In genomic region chr2:197500503-197501179, GRCh38 we compare ENCODE assay signal across 8 cellular contexts. TPM values are rescaled to one million over a fixed set of nuclear protein-coding genes. Genes with fewer than 3 reads are reported as not detected.
A peak's percentile ranks its signal among the peaks of the same experiment; 100 is the strongest.
DNase-seq lines count a peak whose midpoint lies in the region; ATAC-seq, FAIRE-seq and TF ChIP-seq lines count a peak whose summit lies in the region.

No MANE protein-coding gene starts in this region.

- H3K4me2 ChIP-seq in GM12878 (ENCODE audit: control insufficient read depth, insufficient read depth), result peak overlapping the region; percentile 61; the same call in 1 of the 2 replicates

- peak overlapping the region; percentile 92 to 98 (median 98) for H3K27ac Mint-ChIP-seq in IgD-negative memory B cell

- WGBS in GM12878 (ENCODE audit: insufficient coverage, insufficient replicate concordance, low lambda C conversion rate, missing lambda C conversion rate), result 1% methylated on average over 30 of the region's 30 CpGs

- RAD21 ChIA-PET in GM12878 (lab: Charles Lee; ENCODE audit: unreplicated experiment), result interaction anchor here (1.0 to 5.5 kb wide), 4 partner anchors 14 to 286 kb away, joined by 3 to 47 read pairs (median 16); partner anchors contain the start of genes COQ10B, MARS2 and MOB4

- H3K36me3 ChIP-seq in GM12878 (ENCODE audit: control insufficient read depth in 2 of 2, insufficient read depth in 2 of 2, low read length in 1 of 2), result peaks cover 4 to 28% of the 10 kb centered on the region in 2 experiments

- no peak for TF ChIP-seq EP300 in GM12878 (IDR thresholded peaks at IDR 0.05; ENCODE audit: borderline replicate concordance in 1 of 2, control insufficient read depth in 1 of 2, low read depth in 2 of 2, low read length in 2 of 2)

- H3K36me3 Mint-ChIP-seq in IgD-negative memory B cell, result peaks cover 5% of the 10 kb centered on the region

- intact Hi-C loops in GM12878 (cut with micrococcal nuclease; ENCODE audit: unreplicated experiment), result loop anchor here (1.0 to 2.0 kb wide), 2 partner anchors 15 to 204 kb away; partner anchors contain the start of gene MARS2

- H3K79me2 ChIP-seq in GM12878 (ENCODE audit: control insufficient read depth, insufficient read depth, low read length), result peaks cover 88% of the 10 kb centered on the region

- no peak for TF ChIP-seq CTCF in GM12878 (IDR thresholded peaks at IDR 0.05 in 2 of 3, conservative IDR thresholded peaks at IDR 0.05 in 1 of 3; ENCODE audit: control insufficient read depth in 2 of 3, extremely low read depth in 1 of 3, insufficient read depth in 1 of 3, low read depth in 3 of 3, low read length in 3 of 3)

- H3K4me1 Mint-ChIP-seq in IgD-negative memory B cell, result peaks cover 41 to 42% (median 42%) of the 10 kb centered on the region in 3 donors

- no peak for TF ChIP-seq POLR2A in GM12878 (IDR thresholded peaks at IDR 0.05; ENCODE audit: low read depth, low read length)

- H3K9me3 Mint-ChIP-seq in IgD-negative memory B cell, result no peaks in the 10 kb centered on the region

- CTCF ChIA-PET in GM12878 (lab: Yijun Ruan, JAX), result interaction anchor here (1.3 to 1.6 kb wide), 3 partner anchors 13 to 206 kb away, joined by 5 to 6 read pairs (median 5); no protein-coding TSS in a partner anchor

- no peak for TF ChIP-seq RAD21 in GM12878 (IDR thresholded peaks at IDR 0.05; ENCODE audit: insufficient read depth, low read depth, low read length)

- ATAC-seq in GM21390 (IDR thresholded peaks at IDR 0.05; ENCODE audit: unreplicated experiment) (peak; percentile 6), GM12878 (peak; percentile 10), HG02981 (IDR thresholded peaks at IDR 0.05; ENCODE audit: unreplicated experiment) (no peak)

- H4K20me1 ChIP-seq in GM12878 (ENCODE audit: control insufficient read depth, insufficient read depth), result no peaks in the 10 kb centered on the region

- H3K4me3 Mint-ChIP-seq in IgD-negative memory B cell, result peak overlapping the region; percentile 97 to 99 (median 98)

- FAIRE-seq in GM12878 (lab: Jason Lieb, UNC), result no peak

- H3K27ac ChIP-seq in GM12878 (ENCODE audit: control insufficient read depth, insufficient read depth) (peak overlapping the region; percentile 91), layer of hippocampus (ENCODE audit: low read depth, low read length) (peak overlapping the region; percentile 99), substantia nigra (ENCODE audit: low read depth, low read length, poor library complexity, severe bottlenecking) (peak overlapping the region; percentile 98)

- no peaks in the 10 kb centered on the region for H3K27me3 Mint-ChIP-seq in IgD-negative memory B cell

- peak overlapping the region; percentile 97 for H3K9ac ChIP-seq in GM12878 (ENCODE audit: control insufficient read depth, insufficient read depth, low read length)

- BruUV-seq in GM12878 (replicated peaks; lab: Mats Ljungman, UMichigan), result TSS peak; percentile 78

- H3K4me1 ChIP-seq in GM12878 (ENCODE audit: control insufficient read depth, insufficient read depth, low read length), result peaks cover 11% of the 10 kb centered on the region

- SMC1A ChIA-PET in GM12878 (lab: Charles Lee; ENCODE audit: uncharacterized antibody, unreplicated experiment), result interaction anchor here (0.6 to 5.0 kb wide), 12 partner anchors 12 to 211 kb away, joined by 3 to 34 read pairs (median 6); partner anchors contain the start of genes COQ10B, MARS2, MOB4 and SF3B1

- POLR2A ChIA-PET in GM12878 (lab: Charles Lee), result interaction anchor here (0.5 to 12.1 kb wide), 9 partner anchors 14 to 205 kb away, joined by 3 to 156 read pairs (median 12); partner anchors contain the start of genes COQ10B, MARS2, MOB4 and SF3B1

- in situ Hi-C loops in GM12878 (cut with MboI), result no loop called here

- peak overlapping the region; percentile 66 for H2AFZ ChIP-seq in GM12878 (ENCODE audit: control insufficient read depth, low read depth, low read length)

- H3K4me3 ChIP-seq in GM12878, result peak overlapping the region; percentile 81

- H3K27me3 ChIP-seq in GM12878 (replicated peaks in 1 of 2; ENCODE audit: control insufficient read depth in 2 of 2, insufficient read depth in 2 of 2, low read length in 1 of 2) (no peaks in the 10 kb centered on the region), layer of hippocampus (ENCODE audit: control insufficient read depth, insufficient read depth, low read length) (no peaks in the 10 kb centered on the region)

- peak; percentile 35 for DNase-seq in DMS53 treated with DMSO at 0.1 percent for 48 hours (lab: John Stamatoyannopoulos, UW; ENCODE audit: unreplicated experiment)
- no peak for DNase-seq in GM12878 (ENCODE audit: low read depth, low spot score)
- DNase-seq in substantia nigra (lab: John Stamatoyannopoulos, UW), result peak in 2 of 49 donors; percentile 60 to 63
- DNase-seq in HUDEP-2 (lab: John Stamatoyannopoulos, UW; ENCODE audit: unreplicated experiment in 76 of 76), result no peak

- no peaks in the 10 kb centered on the region for H3K9me3 ChIP-seq in GM12878 (replicated peaks; ENCODE audit: control insufficient read depth, insufficient read depth, low read length)

RNA-seq across cellular contexts. Expression of gene HSPE1, which starts 0.5 kb away (rescaled TPM):
- 149 TPM for polyA plus RNA-seq in IgD-negative memory B cell
- 58.4 and 59.6 TPM in 2 replicates for total RNA-seq in GM12878 (2013; cell fraction: nucleolus; rRNA removed)
- total RNA-seq in GM12878 (2014; rRNA removed), result 210 and 211 TPM in 2 replicates
- 421 and 442 TPM in 2 replicates for total RNA-seq in GM12878 (2014; rRNA removed; fragmentation: Illumina TruSeq; extraction: Trizol)
- total RNA-seq in GM12878 (2021), result 174 and 180 TPM in 2 replicates
- 119 TPM for polyA plus RNA-seq in GM12878 (2011; ENCODE audit: low read depth)
- polyA plus RNA-seq in GM12878 (2011; rRNA removed), result 259 and 411 TPM in 2 replicates
- 72.8 and 91.8 TPM in 2 replicates for polyA plus RNA-seq in GM12878 (2011; cell fraction: cytosol; rRNA removed)
- 62.7 and 81.2 TPM in 2 replicates for polyA plus RNA-seq in GM12878 (2011; cell fraction: nucleus; rRNA removed)
- polyA plus RNA-seq in GM12878 (2012), result 175 and 372 TPM in 2 replicates
- polyA plus RNA-seq in GM12878 (2014; fragmentation: Illumina TruSeq; extraction: Trizol), result 498 and 661 TPM in 2 replicates
- 100 to 1,000 TPM; 872 to 988 TPM for polyA plus RNA-seq in GM12878 (2014; fragmentation: Nextera tagmentation; extraction: Ambion mirVana)
- 488 and 513 TPM in 2 replicates for polyA plus RNA-seq in GM12878 (2014; rRNA removed)
- 1,000 to 10,000 TPM; 1,051 to 1,096 TPM for polyA plus RNA-seq in GM12878 (2016; fragmentation: Nextera tagmentation; extraction: Ambion mirVana)
- 31.4 and 46.9 TPM in 2 replicates for polyA minus RNA-seq in GM12878 (2011; rRNA and poly(A)+ RNA removed)
- polyA minus RNA-seq in GM12878 (2011; cell fraction: cytosol; rRNA and poly(A)+ RNA removed), result 11.3 and 15.9 TPM in 2 replicates
- polyA minus RNA-seq in GM12878 (2011; cell fraction: nucleus; rRNA and poly(A)+ RNA removed), result 35.8 and 59.9 TPM in 2 replicates

RNA-seq across cellular contexts. Expression of gene HSPD1, which starts 1.0 kb away (rescaled TPM):
- 92.3 TPM for polyA plus RNA-seq in IgD-negative memory B cell
- 368 and 375 TPM in 2 replicates for total RNA-seq in GM12878 (2013; cell fraction: nucleolus; rRNA removed)
- 345 and 394 TPM in 2 replicates for total RNA-seq in GM12878 (2014; rRNA removed)
- 701 and 730 TPM in 2 replicates for total RNA-seq in GM12878 (2014; rRNA removed; fragmentation: Illumina TruSeq; extraction: Trizol)
- 578 and 595 TPM in 2 replicates for total RNA-seq in GM12878 (2021)
- polyA plus RNA-seq in GM12878 (2011; ENCODE audit: low read depth), result 218 TPM
- 529 and 804 TPM in 2 replicates for polyA plus RNA-seq in GM12878 (2011; rRNA removed)
- polyA plus RNA-seq in GM12878 (2011; cell fraction: cytosol; rRNA removed), result 216 and 238 TPM in 2 replicates
- polyA plus RNA-seq in GM12878 (2011; cell fraction: nucleus; rRNA removed), result 220 and 335 TPM in 2 replicates
- 269 and 346 TPM in 2 replicates for polyA plus RNA-seq in GM12878 (2012)
- polyA plus RNA-seq in GM12878 (2014; fragmentation: Illumina TruSeq; extraction: Trizol), result 812 and 992 TPM in 2 replicates
- polyA plus RNA-seq in GM12878 (2014; fragmentation: Nextera tagmentation; extraction: Ambion mirVana), result 100 to 1,000 TPM; 659 to 997 TPM
- 430 and 462 TPM in 2 replicates for polyA plus RNA-seq in GM12878 (2014; rRNA removed)
- 1,000 to 10,000 TPM; 1,157 to 1,169 TPM for polyA plus RNA-seq in GM12878 (2016; fragmentation: Nextera tagmentation; extraction: Ambion mirVana)
- 323 and 432 TPM in 2 replicates for polyA minus RNA-seq in GM12878 (2011; rRNA and poly(A)+ RNA removed)
- 184 and 232 TPM in 2 replicates for polyA minus RNA-seq in GM12878 (2011; cell fraction: cytosol; rRNA and poly(A)+ RNA removed)
- 150 and 246 TPM in 2 replicates for polyA minus RNA-seq in GM12878 (2011; cell fraction: nucleus; rRNA and poly(A)+ RNA removed)

RNA-seq across cellular contexts. Expression of gene MOB4, which starts 15.2 kb away (rescaled TPM):
- polyA plus RNA-seq in IgD-negative memory B cell, result 28.0 TPM
- total RNA-seq in GM12878 (2013; cell fraction: nucleolus; rRNA removed), result 29.3 and 31.9 TPM in 2 replicates
- total RNA-seq in GM12878 (2014; rRNA removed), result 16.8 and 23.0 TPM in 2 replicates
- 23.7 and 24.9 TPM in 2 replicates for total RNA-seq in GM12878 (2014; rRNA removed; fragmentation: Illumina TruSeq; extraction: Trizol)
- 13.5 and 16.1 TPM in 2 replicates for total RNA-seq in GM12878 (2021)
- 10.6 TPM for polyA plus RNA-seq in GM12878 (2011; ENCODE audit: low read depth)
- 36.6 and 75.5 TPM in 2 replicates for polyA plus RNA-seq in GM12878 (2011; rRNA removed)
- 12.5 and 13.1 TPM in 2 replicates for polyA plus RNA-seq in GM12878 (2011; cell fraction: cytosol; rRNA removed)
- 12.7 and 14.2 TPM in 2 replicates for polyA plus RNA-seq in GM12878 (2011; cell fraction: nucleus; rRNA removed)
- polyA plus RNA-seq in GM12878 (2012), result 22.9 and 24.5 TPM in 2 replicates
- polyA plus RNA-seq in GM12878 (2014; fragmentation: Illumina TruSeq; extraction: Trizol), result 17.0 and 22.1 TPM in 2 replicates
- polyA plus RNA-seq in GM12878 (2014; fragmentation: Nextera tagmentation; extraction: Ambion mirVana), result 10 to 100 TPM; 40.6 to 43.4 TPM
- polyA plus RNA-seq in GM12878 (2014; rRNA removed), result 17.1 and 28.2 TPM in 2 replicates
- polyA plus RNA-seq in GM12878 (2016; fragmentation: Nextera tagmentation; extraction: Ambion mirVana), result 10 to 100 TPM; 42.2 to 44.2 TPM
- polyA minus RNA-seq in GM12878 (2011; rRNA and poly(A)+ RNA removed), result 15.8 and 23.4 TPM in 2 replicates
- 8.2 and 10.3 TPM in 2 replicates for polyA minus RNA-seq in GM12878 (2011; cell fraction: cytosol; rRNA and poly(A)+ RNA removed)
- 7.6 and 13.2 TPM in 2 replicates for polyA minus RNA-seq in GM12878 (2011; cell fraction: nucleus; rRNA and poly(A)+ RNA removed)

RNA-seq across cellular contexts. Expression of gene COQ10B, which starts 47.3 kb away (rescaled TPM):
- polyA plus RNA-seq in IgD-negative memory B cell (29.9 TPM), GM12878 (2011; rRNA removed) (3.6 and 4.5 TPM in 2 replicates), GM12878 (2014; fragmentation: Illumina TruSeq; extraction: Trizol) (13.2 and 18.9 TPM in 2 replicates), GM12878 (2014; fragmentation: Nextera tagmentation; extraction: Ambion mirVana) (10 to 100 TPM in 1 of 2 experiments, 1 to 10 TPM in 1; 7.7 to 13.1 TPM), GM12878 (2014; rRNA removed) (7.3 and 8.3 TPM in 2 replicates), GM12878 (2016; fragmentation: Nextera tagmentation; extraction: Ambion mirVana) (10 to 100 TPM; 21.8 to 23.2 TPM)
- total RNA-seq in GM12878 (2013; cell fraction: nucleolus; rRNA removed), result 8.4 and 12.0 TPM in 2 replicates
- total RNA-seq in GM12878 (2014; rRNA removed) (14.5 and 17.3 TPM in 2 replicates), GM12878 (2014; rRNA removed; fragmentation: Illumina TruSeq; extraction: Trizol) (16.9 and 18.2 TPM in 2 replicates), GM12878 (2021) (9.9 and 10.3 TPM in 2 replicates)
- 8.4 TPM for polyA plus RNA-seq in GM12878 (2011; ENCODE audit: low read depth)
- polyA plus RNA-seq in GM12878 (2011; cell fraction: cytosol; rRNA removed), result 1.8 and 2.5 TPM in 2 replicates
- 1.3 and 2.9 TPM in 2 replicates for polyA plus RNA-seq in GM12878 (2011; cell fraction: nucleus; rRNA removed)
- polyA plus RNA-seq in GM12878 (2012), result 9.5 and 11.9 TPM in 2 replicates
- polyA minus RNA-seq in GM12878 (2011; rRNA and poly(A)+ RNA removed), result 2.9 and 5.9 TPM in 2 replicates
- polyA minus RNA-seq in GM12878 (2011; cell fraction: cytosol; rRNA and poly(A)+ RNA removed), result 3.7 and 6.1 TPM in 2 replicates
- 9.6 and 13.0 TPM in 2 replicates for polyA minus RNA-seq in GM12878 (2011; cell fraction: nucleus; rRNA and poly(A)+ RNA removed)
